ENCODE assay signal across 14 cellular contexts in genomic region chr2:157415632-157416101, GRCh38. TPM values are rescaled to one million over a fixed set of nuclear protein-coding genes. Genes with fewer than 3 reads are reported as not detected.
A peak's percentile ranks its signal among the peaks of the same experiment; 100 is the strongest.
DNase-seq lines count a peak whose midpoint lies in the region; ATAC-seq and TF ChIP-seq lines count a peak whose summit lies in the region.
"Had no signal": no experiment of that assay in that cellular context is flagged by ENCODE, and none has a peak within 500 bp of the region (broad histone marks: within the 10 kb centered on the region; RNA-seq: fewer than 3 reads in every experiment).

No MANE protein-coding gene starts in this region.

- WGBS in suprapubic skin: 63% methylated on average over 13 of the region's 13 CpGs

- H3K27me3 Mint-ChIP-seq in T-helper 1 cell treated with Interleukin-12 subunit alpha and Interleukin-12 subunit beta and Interleukin-4 antibody, amounts not matched to agents 30 μg/mL and 1 μg/mL, for 36 hours (ENCODE audit: low read depth): no peaks in the 10 kb centered on the region
- no peaks in the 10 kb centered on the region for H3K27me3 Mint-ChIP-seq in activated B cell treated with CpG ODN at 0.5 μM for 24 hours
- H3K27me3 Mint-ChIP-seq in memory B cell: no peaks in the 10 kb centered on the region

- peaks cover 54% of the 10 kb centered on the region for H3K79me2 ChIP-seq in DOHH2 (ENCODE audit: control insufficient read depth, low read length)

- H4K20me1 ChIP-seq in DOHH2 (ENCODE audit: control insufficient read depth, insufficient read depth, low read depth, low read length): 0 out of 2 replicates have a peak, but pooled peaks cover 2% of the 10 kb centered on the region

- H3K9me2 ChIP-seq in DOHH2 (replicated peaks; ENCODE audit: control insufficient read depth, low read length): no peaks in the 10 kb centered on the region

- DNase-seq in T-helper 1 cell (no peak), activated B cell treated with CpG ODN at 0.5 μM for 24 hours (no peak), memory B cell (ENCODE audit: low spot score in 2 of 2) (no peak), suprapubic skin (ENCODE audit: low spot score in 2 of 2) (no peak)
- DNase-seq: 8988T, NCI-H446 treated with DMSO at 0.1 percent for 48 hours had no signal

- H3K36me3 Mint-ChIP-seq in T-helper 1 cell treated with Interleukin-12 subunit alpha and Interleukin-12 subunit beta and Interleukin-4 antibody, amounts not matched to agents 30 μg/mL and 1 μg/mL, for 36 hours (ENCODE audit: low read depth): peaks cover 83% of the 10 kb centered on the region
- peaks cover 84% of the 10 kb centered on the region for H3K36me3 Mint-ChIP-seq in activated B cell treated with CpG ODN at 0.5 μM for 24 hours (ENCODE audit: low read depth)
- H3K36me3 Mint-ChIP-seq in memory B cell: peaks cover 38% of the 10 kb centered on the region
- H3K36me3 Mint-ChIP-seq: neural progenitor cell had no signal

- TF ChIP-seq POLR2A in suprapubic skin (IDR thresholded peaks at IDR 0.05): no peak

- H3K4me2 ChIP-seq in DOHH2 (ENCODE audit: low read length): peak overlapping the region; percentile 2; the same call in 1 of the 2 replicates
- H3K4me2 ChIP-seq: neural progenitor cell had no signal

- CTCF ChIA-PET in activated B cell treated with CpG ODN at 0.5 μM for 24 hours (lab: Charles Lee): no interaction called here

- H3K27ac Mint-ChIP-seq in T-helper 1 cell treated with Interleukin-12 subunit alpha and Interleukin-12 subunit beta and Interleukin-4 antibody, amounts not matched to agents 30 μg/mL and 1 μg/mL, for 36 hours: peak overlapping the region; percentile 93
- H3K27ac Mint-ChIP-seq in activated B cell treated with CpG ODN at 0.5 μM for 24 hours: peak overlapping the region; percentile 84
- H3K27ac Mint-ChIP-seq in memory B cell: peak overlapping the region; percentile 72
- H3K27ac Mint-ChIP-seq: neural progenitor cell had no signal

- H3K27me3 ChIP-seq in DOHH2 (ENCODE audit: control insufficient read depth, low read length) (no peaks in the 10 kb centered on the region), suprapubic skin (no peaks in the 10 kb centered on the region)
- H3K27me3 ChIP-seq: neural progenitor cell, tibial artery had no signal

- H3K36me3 ChIP-seq in DOHH2 (ENCODE audit: control insufficient read depth, low read length): peaks cover 85% of the 10 kb centered on the region
- no peaks in the 10 kb centered on the region for H3K36me3 ChIP-seq in suprapubic skin
- H3K36me3 ChIP-seq: neural progenitor cell, tibial artery had no signal

- H3K27ac ChIP-seq in DOHH2 (ENCODE audit: low read depth, low read length) (no peak overlapping the region), suprapubic skin (no peak overlapping the region)
- H3K27ac ChIP-seq: neural progenitor cell, tibial artery, VCaP had no signal

- POLR2A ChIA-PET in activated B cell treated with CpG ODN at 0.5 μM for 24 hours (lab: Charles Lee): interaction anchor here (1.8 to 5.9 kb wide), 4 partner anchors 11 to 28 kb away, joined by 6 to 41 read pairs (median 20); partner anchors contain the start of gene CYTIP

- H3F3A ChIP-seq in DOHH2 (ENCODE audit: control insufficient read depth, insufficient read depth): peaks cover 59% of the 10 kb centered on the region

- no peak for TF ChIP-seq EP300 in suprapubic skin (IDR thresholded peaks at IDR 0.05)

- TF ChIP-seq CTCF in DOHH2 (IDR thresholded peaks at IDR 0.05; ENCODE audit: low read depth, low read length, poor library complexity, severe bottlenecking) (no peak), activated B cell treated with CpG ODN at 0.5 μM for 24 hours (IDR thresholded peaks at IDR 0.05) (no peak), suprapubic skin (IDR thresholded peaks at IDR 0.05) (no peak)

- H3K4me1 ChIP-seq in DOHH2 (ENCODE audit: control insufficient read depth, low read length) (peaks cover 91% of the 10 kb centered on the region), suprapubic skin (no peaks in the 10 kb centered on the region)
- H3K4me1 ChIP-seq: neural progenitor cell, tibial artery had no signal

- H3K9me3 Mint-ChIP-seq in T-helper 1 cell treated with Interleukin-12 subunit alpha and Interleukin-12 subunit beta and Interleukin-4 antibody, amounts not matched to agents 30 μg/mL and 1 μg/mL, for 36 hours: no peaks in the 10 kb centered on the region
- H3K9me3 Mint-ChIP-seq in activated B cell treated with CpG ODN at 0.5 μM for 24 hours (no peaks in the 10 kb centered on the region), memory B cell (no peaks in the 10 kb centered on the region)
- H3K9me3 Mint-ChIP-seq: neural progenitor cell had no signal

- H3K9me3 ChIP-seq in DOHH2 (ENCODE audit: control insufficient read depth, insufficient read depth, low read length) (no peaks in the 10 kb centered on the region), suprapubic skin (no peaks in the 10 kb centered on the region)
- H3K9me3 ChIP-seq: tibial artery had no signal

- intact Hi-C loops in activated B cell treated with CpG ODN at 0.5 μM for 24 hours (cut with micrococcal nuclease): no loop called here

- ATAC-seq in activated B cell treated with CpG ODN at 0.5 μM for 24 hours (ENCODE audit: low read depth) (no peak), memory B cell (ENCODE audit: low read depth) (no peak), HG03175 (IDR thresholded peaks at IDR 0.05; ENCODE audit: unreplicated experiment) (no peak), HG02852 (IDR thresholded peaks at IDR 0.05; ENCODE audit: unreplicated experiment) (no peak)

- H3K4me3 ChIP-seq in DOHH2 (ENCODE audit: low read length) (no peak overlapping the region), suprapubic skin (no peak overlapping the region)
- H3K4me3 ChIP-seq: neural progenitor cell, skin epidermis, tibial artery had no signal

- H3K4me1 Mint-ChIP-seq in T-helper 1 cell treated with Interleukin-12 subunit alpha and Interleukin-12 subunit beta and Interleukin-4 antibody, amounts not matched to agents 30 μg/mL and 1 μg/mL, for 36 hours (ENCODE audit: low read depth): peaks cover 75% of the 10 kb centered on the region
- H3K4me1 Mint-ChIP-seq in activated B cell treated with CpG ODN at 0.5 μM for 24 hours (peaks cover 89% of the 10 kb centered on the region), memory B cell (peaks cover 52% of the 10 kb centered on the region)
- H3K4me1 Mint-ChIP-seq: neural progenitor cell had no signal

- peak overlapping the region; percentile 77 for H3K4me3 Mint-ChIP-seq in T-helper 1 cell treated with Interleukin-12 subunit alpha and Interleukin-12 subunit beta and Interleukin-4 antibody, amounts not matched to agents 30 μg/mL and 1 μg/mL, for 36 hours
- H3K4me3 Mint-ChIP-seq in activated B cell treated with CpG ODN at 0.5 μM for 24 hours: no peak overlapping the region
- no peak overlapping the region for H3K4me3 Mint-ChIP-seq in memory B cell
- H3K4me3 Mint-ChIP-seq: neural progenitor cell had no signal

RNA-seq across cellular contexts. Expression of gene CYTIP, which starts 28.2 kb away (rescaled TPM):
- total RNA-seq in activated B cell treated with CpG ODN at 0.5 μM for 24 hours (129 and 130 TPM in 2 replicates), suprapubic skin (1 to 10 TPM; 2.1 to 9.6 (median 6.1) TPM)

Comparison
In these comparisons a context has a peak if more than half of its experiments do, and no peak if none do; other contexts are left out.
1. RNA of gene CYTIP, which starts 28.2 kb away (total RNA-seq): 129 to 130 TPM in activated B cell treated with CpG ODN at 0.5 μM for 24 hours; 2.1 to 9.6 TPM in suprapubic skin; every median in the first group is over 10 times any median in the second.
2. Peak in every context shown above with its lines, with median percentiles within 50 percentile points of each other: H3K27ac Mint-ChIP-seq.